18 cellular contexts compared by ENCODE assay signal in the genomic region with DNA sequence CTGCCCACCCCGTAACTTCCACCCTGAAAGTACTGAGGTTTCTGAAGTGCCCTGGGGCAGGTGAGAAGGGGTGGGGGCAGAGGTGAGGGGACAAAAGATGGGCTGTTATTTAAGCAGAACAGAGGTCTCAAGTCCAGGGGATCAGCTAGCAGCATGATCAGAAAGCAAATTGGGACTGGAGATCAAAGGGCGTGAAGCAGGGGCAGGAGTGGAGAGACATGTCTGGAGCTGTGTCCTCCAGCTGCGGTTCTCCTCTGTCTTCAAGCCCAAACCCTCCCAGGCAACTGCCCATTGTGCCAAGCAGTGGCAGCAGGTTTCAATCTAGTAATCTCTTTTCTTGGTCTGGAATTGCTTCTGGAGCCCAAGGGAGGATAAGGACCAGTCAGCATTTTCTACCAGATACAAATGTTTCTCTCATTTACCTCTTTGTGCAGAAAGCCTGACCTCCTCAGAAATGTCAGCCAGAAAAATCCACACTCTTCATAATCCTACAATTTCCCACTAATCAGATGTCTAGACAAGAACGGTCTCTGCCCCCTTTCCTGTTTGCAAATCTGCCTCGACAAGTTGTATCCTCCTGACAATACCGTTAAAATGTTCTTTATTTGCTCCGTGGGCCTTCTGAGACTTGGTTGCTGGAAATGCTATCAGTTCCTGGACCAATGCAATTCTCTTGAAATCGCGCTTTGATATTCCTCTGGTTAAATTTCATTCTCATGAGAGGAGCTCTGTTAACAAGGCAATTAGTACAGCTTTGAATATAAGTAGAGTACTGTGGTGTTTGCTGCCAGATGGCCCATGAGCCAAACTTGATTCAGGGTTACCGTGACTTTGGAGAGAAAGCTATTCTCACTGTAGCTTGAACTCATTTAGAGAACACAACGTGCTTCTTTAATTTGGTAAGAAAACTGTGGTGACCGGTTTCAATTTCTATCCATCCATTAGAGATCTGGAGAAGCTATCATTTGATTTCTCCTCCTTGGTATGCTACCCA. TPM values are rescaled to one million over a fixed set of nuclear protein-coding genes. Genes with fewer than 3 reads are reported as not detected.
DNase-seq lines count a peak whose midpoint lies in the region; ATAC-seq and TF ChIP-seq lines count a peak whose summit lies in the region.
"Had no signal": no experiment of that assay in that cellular context is flagged by ENCODE, and none has a peak within 500 bp of the region (broad histone marks: within the 10 kb centered on the region; RNA-seq: fewer than 3 reads in every experiment).

No MANE protein-coding gene starts in this region.

- no peaks in the 10 kb centered on the region for H3K79me2 ChIP-seq in GM23338 (replicated peaks; ENCODE audit: insufficient read depth)

- H3K36me3 Mint-ChIP-seq in GM23338 (ENCODE audit: low read depth) = no peaks in the 10 kb centered on the region
- H3K36me3 Mint-ChIP-seq: natural killer cell treated with Interleukin-12 subunit alpha and Interleukin-12 subunit beta and Interleukin-15 and Interleukin-18, amount 100 ng/mL, for 72 hours had no signal

- TF ChIP-seq POLR2A in lower leg skin (IDR thresholded peaks at IDR 0.05) = no peak

- H3K9me2 ChIP-seq in GM23338 (ENCODE audit: insufficient read depth) = peaks cover 6% of the 10 kb centered on the region; the same call in 1 of the 2 replicates

- ATAC-seq in GM23338 (no peak), RWPE2 (ENCODE audit: low read depth) (no peak), Right ventricle myocardium superior (ENCODE audit: poor library complexity) (peak; percentile 74), sciatic nerve (peak; percentile 64)
- ATAC-seq: activated CD8-positive, alpha-beta T cell treated with anti-CD3 and anti-CD28 coated beads for 36 hours; natural killer cell treated with Interleukin-12 subunit alpha and Interleukin-12 subunit beta and Interleukin-15 and Interleukin-18, amount 100 ng/mL, for 72 hours had no signal

- peaks cover 78% of the 10 kb centered on the region for H3K4me1 Mint-ChIP-seq in GM23338

- H3F3A ChIP-seq in GM23338 (replicated peaks; ENCODE audit: low read depth) = peaks cover under 1% of the 10 kb centered on the region

- no peak overlapping the region for H3K4me2 ChIP-seq in GM23338

- H3K27me3 Mint-ChIP-seq in GM23338 (ENCODE audit: insufficient read depth, low read depth, poor library complexity) = peaks cover 13% of the 10 kb centered on the region
- H3K27me3 Mint-ChIP-seq: activated CD8-positive, alpha-beta T cell treated with anti-CD3 and anti-CD28 coated beads for 36 hours had no signal

- H4K20me1 ChIP-seq in GM23338 (replicated peaks; ENCODE audit: insufficient read depth) = no peaks in the 10 kb centered on the region

- H3K9me3 Mint-ChIP-seq in GM23338 = no peaks in the 10 kb centered on the region; the same call in 2 of the 3 replicates
- H3K9me3 Mint-ChIP-seq: activated CD8-positive, alpha-beta T cell treated with anti-CD3 and anti-CD28 coated beads for 36 hours; activated T-helper 1 cell treated with anti-CD3 and anti-CD28 coated beads, Interleukin-12 subunit alpha, Interleukin-12 subunit beta, Interleukin-2, Interleukin-4 antibody, amounts not matched to agents 30 ng/mL and 10 ng/mL and 1 ng/mL, durations not matched to agents 14 hours and 24 hours and 36 hours; natural killer cell treated with Interleukin-12 subunit alpha and Interleukin-12 subunit beta and Interleukin-15 and Interleukin-18, amount 100 ng/mL, for 72 hours had no signal

- no peaks in the 10 kb centered on the region for H3K27me3 ChIP-seq in GM23338 (ENCODE audit: insufficient read depth)
- no peaks in the 10 kb centered on the region for H3K27me3 ChIP-seq in RWPE2 (ENCODE audit: insufficient read depth, poor library complexity, severe bottlenecking)
- H3K27me3 ChIP-seq: tibial nerve had no signal

- intact Hi-C loops in Right ventricle myocardium superior (cut with DNase I) = no loop called here
- intact Hi-C loops in sciatic nerve (cut with DNase I) = no loop called here
- intact Hi-C loops in lower leg skin (cut with DNase I; ENCODE audit: low total_unique reads) = no loop called here

- H3K4me1 ChIP-seq in GM23338 (ENCODE audit: insufficient read depth) (peaks cover 35% of the 10 kb centered on the region), RWPE2 (ENCODE audit: insufficient read depth, poor library complexity, severe bottlenecking) (peaks cover 24% of the 10 kb centered on the region)

- peak overlapping the region; percentile 44; the same call in 1 of the 2 replicates for H2AFZ ChIP-seq in GM23338

- H3K4me3 ChIP-seq in GM23338 (no peak overlapping the region), RWPE2 (ENCODE audit: severe bottlenecking) (no peak overlapping the region), lower leg skin (ENCODE audit: low read depth, poor library complexity, severe bottlenecking) (no peak overlapping the region)
- H3K4me3 ChIP-seq: tibial nerve had no signal

- no peak overlapping the region for H3K27ac Mint-ChIP-seq in GM23338
- H3K27ac Mint-ChIP-seq: activated CD8-positive, alpha-beta T cell treated with anti-CD3 and anti-CD28 coated beads for 36 hours; activated T-helper 1 cell treated with anti-CD3 and anti-CD28 coated beads, Interleukin-12 subunit alpha, Interleukin-12 subunit beta, Interleukin-2, Interleukin-4 antibody, amounts not matched to agents 30 ng/mL and 10 ng/mL and 1 ng/mL, durations not matched to agents 14 hours and 24 hours and 36 hours; natural killer cell treated with Interleukin-12 subunit alpha and Interleukin-12 subunit beta and Interleukin-15 and Interleukin-18, amount 100 ng/mL, for 72 hours had no signal

- DNase-seq in GM23338 (ENCODE audit: low spot score) = no peak
- DNase-seq in RWPE2 (ENCODE audit: low spot score) = no peak
- DNase-seq in Right ventricle myocardium superior = no peak
- DNase-seq in sciatic nerve (ENCODE audit: low spot score) = no peak
- DNase-seq in NCI-H526 treated with DMSO at 0.1 percent for 48 hours (lab: John Stamatoyannopoulos, UW) = no peak
- no peak for DNase-seq in NCI-H2196 treated with DMSO at 0.1 percent for 48 hours (lab: John Stamatoyannopoulos, UW; ENCODE audit: unreplicated experiment)
- no peak for DNase-seq in amygdala (lab: John Stamatoyannopoulos, UW)
- DNase-seq in lower leg skin (ENCODE audit: low spot score in 2 of 2) = no peak
- DNase-seq: activated CD8-positive, alpha-beta T cell treated with anti-CD3 and anti-CD28 coated beads for 36 hours; amniotic stem cell; cortex of kidney; hippocampal formation; NCI-H2081; OCI-M1; retina had no signal

- 37 to 49% methylated on average over 12 of the region's 12 CpGs for WGBS in lower leg skin, 2 donors

- TF ChIP-seq CTCF in GM23338 (conservative IDR thresholded peaks at IDR 0.05; ENCODE audit: low read depth in 2 of 2) (no peak), RWPE2 (IDR thresholded peaks at IDR 0.05; ENCODE audit: poor library complexity, severe bottlenecking) (no peak), lower leg skin (IDR thresholded peaks at IDR 0.05) (no peak)

- no peak overlapping the region for H3K4me3 Mint-ChIP-seq in GM23338
- H3K4me3 Mint-ChIP-seq: activated CD8-positive, alpha-beta T cell treated with anti-CD3 and anti-CD28 coated beads for 36 hours; activated T-helper 1 cell treated with anti-CD3 and anti-CD28 coated beads, Interleukin-12 subunit alpha, Interleukin-12 subunit beta, Interleukin-2, Interleukin-4 antibody, amounts not matched to agents 30 ng/mL and 10 ng/mL and 1 ng/mL, durations not matched to agents 14 hours and 24 hours and 36 hours; natural killer cell treated with Interleukin-12 subunit alpha and Interleukin-12 subunit beta and Interleukin-15 and Interleukin-18, amount 100 ng/mL, for 72 hours had no signal

- H3K36me3 ChIP-seq in GM23338 (ENCODE audit: insufficient read depth) (no peaks in the 10 kb centered on the region), RWPE2 (ENCODE audit: low read depth) (no peaks in the 10 kb centered on the region)
- H3K36me3 ChIP-seq: tibial nerve had no signal

- H3K27ac ChIP-seq in GM23338 (ENCODE audit: low read depth) (no peak overlapping the region), RWPE2 (ENCODE audit: poor library complexity, severe bottlenecking) (peak overlapping the region; percentile 85)
- H3K27ac ChIP-seq: tibial nerve had no signal

- no peaks in the 10 kb centered on the region for H3K9me3 ChIP-seq in RWPE2 (ENCODE audit: severe bottlenecking)
- H3K9me3 ChIP-seq: tibial nerve had no signal

TF ChIP-seq in GM23338, 12 proteins besides CTCF, POLR2A, EP300 and RAD21:
- no peak for TF ChIP-seq JUNB (IDR thresholded peaks at IDR 0.05; ENCODE audit: unreplicated experiment)

RNA-seq across cellular contexts. Expression of a gene that starts 23.1 kb away (rescaled TPM):
- 97.0 and 100.0 TPM in 2 replicates for total RNA-seq in GM23338 (2014; rRNA removed; shearing (Covaris generic))
- 66.8 and 69.7 TPM in 2 replicates for polyA plus RNA-seq in GM23338 (2016; fragmentation: Nextera tagmentation; extraction: Ambion mirVana)
- total RNA-seq in Right ventricle myocardium superior (5.4 TPM), sciatic nerve (2.5 TPM), lower leg skin (1 to 10 TPM in 3 of 4 donors, under 1 TPM in 1; 0.80 to 4.0 (median 2.3) TPM)
- total RNA-seq: natural killer cell treated with Interleukin-12 subunit alpha and Interleukin-12 subunit beta and Interleukin-15 and Interleukin-18, amount 100 ng/mL, for 72 hours had no signal

Comparison
In these comparisons a context has a peak if more than half of its experiments do, and no peak if none do; other contexts are left out.
1. ATAC-seq: peak in Right ventricle myocardium superior (single experiment) and sciatic nerve (single experiment); none in GM23338 (single experiment) and RWPE2 (single experiment).
2. RNA of a gene that starts 23.1 kb away (total RNA-seq): 97.0 to 100.0 TPM in GM23338; 5.4 TPM in Right ventricle myocardium superior (single experiment), 0.80 to 4.0 TPM in lower leg skin and 2.5 TPM in sciatic nerve (single experiment); every median in the first group is over 10 times any median in the second.